In genomic region chr4:177528620-177529019, GRCh38 we compare ENCODE assay signal across 2 cellular contexts.
TF ChIP-seq lines count a peak whose summit lies in the region.

No MANE protein-coding gene starts in this region.

TF ChIP-seq in IMR-90, 13 proteins besides CTCF, POLR2A, EP300 and RAD21:
- TF ChIP-seq BHLHE40 (IDR thresholded peaks at IDR 0.05; ENCODE audit: low read depth, low read length) (no peak), USF2 (IDR thresholded peaks at IDR 0.05; ENCODE audit: low read depth, low read length) (no peak), MXI1 (IDR thresholded peaks at IDR 0.05; ENCODE audit: borderline replicate concordance, low read depth, low read length) (no peak), CHD1 (IDR thresholded peaks at IDR 0.05; ENCODE audit: low read depth, low read length) (no peak), RFX5 (IDR thresholded peaks at IDR 0.05; ENCODE audit: low read depth, low read length) (no peak), CEBPB (IDR thresholded peaks at IDR 0.05; ENCODE audit: low read depth, low read length) (no peak), RCOR1 (IDR thresholded peaks at IDR 0.05; ENCODE audit: insufficient replicate concordance, low read length) (no peak)

TF ChIP-seq in H1, 55 proteins besides CTCF, POLR2A, EP300 and RAD21:
- TF ChIP-seq SRF (IDR thresholded peaks at IDR 0.05; ENCODE audit: low read depth, low read length) (no peak), ASH2L (IDR thresholded peaks at IDR 0.05; ENCODE audit: low read length) (no peak), E2F6 (IDR thresholded peaks at IDR 0.05) (no peak), ZNF274 (IDR thresholded peaks at IDR 0.05; ENCODE audit: borderline replicate concordance, extremely low read depth, low read length) (no peak), RFX5 (IDR thresholded peaks at IDR 0.05; ENCODE audit: borderline replicate concordance, low read depth, low read length) (no peak), TAF1 (IDR thresholded peaks at IDR 0.05; ENCODE audit: low read depth, low read length) (no peak), RBBP5 (IDR thresholded peaks at IDR 0.05; ENCODE audit: borderline replicate concordance, low read depth, low read length) (no peak), CREB1 (IDR thresholded peaks at IDR 0.05) (no peak), HDAC2 (IDR thresholded peaks at IDR 0.05; ENCODE audit: borderline replicate concordance in 1 of 2, low read depth in 2 of 2, low read length in 2 of 2) (no peak)
